ENCODE assay signal across 24 cellular contexts in the genomic region with DNA sequence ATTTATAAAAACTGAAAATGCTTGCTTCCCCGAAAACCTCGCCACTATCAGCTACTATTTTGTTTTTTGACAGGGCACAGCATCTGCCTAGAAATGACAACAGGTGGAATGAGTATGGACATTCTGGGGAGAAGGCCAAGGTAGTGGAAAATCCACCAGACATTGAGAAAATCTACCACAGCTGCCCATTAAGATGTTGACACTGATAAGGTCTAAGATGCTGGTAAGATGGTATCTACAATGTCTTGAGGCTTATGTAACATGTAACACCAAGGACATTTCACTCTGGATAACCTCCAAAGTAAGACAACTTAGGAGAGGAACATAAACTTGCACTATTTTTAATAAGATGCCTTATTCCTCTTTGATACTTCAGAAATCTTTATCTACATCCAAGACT.
A peak's percentile ranks its signal among the peaks of the same experiment; 100 is the strongest.
DNase-seq lines count a peak whose midpoint lies in the region; ATAC-seq, FAIRE-seq and TF ChIP-seq lines count a peak whose summit lies in the region.
"Had no signal": no experiment of that assay in that cellular context is flagged by ENCODE, and none has a peak within 500 bp of the region (broad histone marks: within the 10 kb centered on the region; RNA-seq: fewer than 3 reads in every experiment).

No MANE protein-coding gene starts in this region.

- no peaks in the 10 kb centered on the region for H3K27me3 Mint-ChIP-seq in astrocyte (ENCODE audit: low read depth, unreplicated experiment)
- H3K27me3 Mint-ChIP-seq: B cell; CD4-positive, alpha-beta T cell had no signal

- H2BK120ac ChIP-seq in trophoblast cell (ENCODE audit: insufficient read depth, low read length, poor library complexity), result no peak overlapping the region

- TF ChIP-seq EP300 in SK-N-SH (IDR thresholded peaks at IDR 0.05; ENCODE audit: borderline replicate concordance in 1 of 2, low read depth in 1 of 2, low read length in 1 of 2), result peak in 1 of 2 experiments; percentile 54; a peak in 1 of 4 replicates

- H3K27me3 ChIP-seq in SK-N-SH (ENCODE audit: insufficient read depth) (no peaks in the 10 kb centered on the region), astrocyte (ENCODE audit: insufficient read depth, low read length) (no peaks in the 10 kb centered on the region), trophoblast cell (ENCODE audit: insufficient read depth, low read length) (no peaks in the 10 kb centered on the region)
- H3K27me3 ChIP-seq: BLaER1 treated with 17β-estradiol and CSF1 and Interleukin-3, amounts not matched to agents 10 nM and 100 nM had no signal

- peaks cover 1% of the 10 kb centered on the region for H3K4me1 Mint-ChIP-seq in astrocyte (ENCODE audit: low read depth, unreplicated experiment)
- H3K4me1 Mint-ChIP-seq: B cell had no signal

- no peak overlapping the region for H4K91ac ChIP-seq in trophoblast cell (ENCODE audit: low read depth, low read length)

- ATAC-seq in SK-N-SH treated with all-trans-retinoic acid at 6 μM for 48 hours, result no peak
- no peak for ATAC-seq in GM18861 (IDR thresholded peaks at IDR 0.05; ENCODE audit: unreplicated experiment)
- ATAC-seq: A549; CD8-positive, alpha-beta T cell had no signal

- H3K4me3 Mint-ChIP-seq in astrocyte (ENCODE audit: unreplicated experiment), result no peak overlapping the region
- H3K4me3 Mint-ChIP-seq: B cell; CD4-positive, alpha-beta T cell; CD8-positive, alpha-beta T cell had no signal

- no peak overlapping the region for H2AFZ ChIP-seq in SK-N-SH (ENCODE audit: low read depth)
- no peak overlapping the region for H2AFZ ChIP-seq in astrocyte (ENCODE audit: low read depth, low read length)
- H2AFZ ChIP-seq in trophoblast cell (ENCODE audit: insufficient read depth, low read length, poor library complexity), result no peak overlapping the region

- POLR2A ChIA-PET in SK-N-SH (lab: Yijun Ruan, JAX), result no interaction called here

- CTCF ChIA-PET in SK-N-SH (lab: Yijun Ruan, JAX), result no interaction called here

- H3K4me2 ChIP-seq in SK-N-SH (no peak overlapping the region), astrocyte (ENCODE audit: low read length) (no peak overlapping the region), trophoblast cell (ENCODE audit: low read length) (no peak overlapping the region)
- H3K4me2 ChIP-seq: A549; BLaER1 treated with 17β-estradiol and CSF1 and Interleukin-3, amounts not matched to agents 10 nM and 100 nM had no signal

- FAIRE-seq in astrocyte (lab: Jason Lieb, UNC), result peak; percentile 55
- FAIRE-seq: A549, D721Med, G401.6, GM12891, GM19239 had no signal

- no peak overlapping the region for H4K12ac ChIP-seq in trophoblast cell (ENCODE audit: low read depth, low read length)

- no peak overlapping the region for H3K4ac ChIP-seq in trophoblast cell (ENCODE audit: low read depth, low read length)

- TF ChIP-seq CTCF in SK-N-SH (IDR thresholded peaks at IDR 0.05) (no peak), astrocyte (IDR thresholded peaks at IDR 0.05; ENCODE audit: insufficient read depth, low read depth, low read length) (no peak)

- H3K18ac ChIP-seq in trophoblast cell (ENCODE audit: low read length), result no peak overlapping the region

- H3K23ac ChIP-seq in trophoblast cell (ENCODE audit: low read length), result no peak overlapping the region

- no peak overlapping the region for H2AK5ac ChIP-seq in trophoblast cell (ENCODE audit: low read length)

- H4K8ac ChIP-seq in trophoblast cell (ENCODE audit: low read depth, low read length), result no peak overlapping the region

- H3K9ac ChIP-seq in SK-N-SH (no peak overlapping the region), astrocyte (ENCODE audit: low read length) (no peak overlapping the region), trophoblast cell (ENCODE audit: low read length) (no peak overlapping the region)
- H3K9ac ChIP-seq: BLaER1 treated with 17β-estradiol and CSF1 and Interleukin-3, amounts not matched to agents 10 nM and 100 nM had no signal

- H3K4me1 ChIP-seq in SK-N-SH (ENCODE audit: control insufficient read depth in 1 of 2, insufficient read depth in 2 of 2, low read depth in 1 of 2, low read length in 1 of 2) (peaks cover 7 to 34% of the 10 kb centered on the region in 2 experiments), astrocyte (ENCODE audit: insufficient read depth, low read length) (peaks cover 15% of the 10 kb centered on the region), trophoblast cell (ENCODE audit: control insufficient read depth in 1 of 2, insufficient read depth in 2 of 2, low read length in 2 of 2) (no peaks in the 10 kb centered on the region)

- H3K27ac ChIP-seq in SK-N-SH (ENCODE audit: low read depth in 2 of 2, low read length in 1 of 2) (peak overlapping the region in 1 of 2 experiments; percentile 27; a peak in 1 of 4 replicates), astrocyte (ENCODE audit: low read depth, low read length) (no peak overlapping the region), trophoblast cell (ENCODE audit: low read depth, low read length) (no peak overlapping the region)
- H3K27ac ChIP-seq: 22Rv1; BLaER1 treated with 17β-estradiol and CSF1 and Interleukin-3, amounts not matched to agents 10 nM and 100 nM; C4-2B had no signal

- no peaks in the 10 kb centered on the region for H3K79me1 ChIP-seq in trophoblast cell (ENCODE audit: low read length)

- H3K36me3 ChIP-seq in SK-N-SH (replicated peaks in 1 of 2; ENCODE audit: control insufficient read depth in 1 of 2, insufficient read depth in 2 of 2, low read length in 1 of 2), result peaks cover 6 to 29% of the 10 kb centered on the region in 2 experiments
- H3K36me3 ChIP-seq in astrocyte (ENCODE audit: insufficient read depth, low read length), result no peaks in the 10 kb centered on the region
- H3K36me3 ChIP-seq in trophoblast cell (ENCODE audit: control insufficient read depth in 1 of 2, insufficient read depth in 2 of 2, low read length in 2 of 2), result no peaks in the 10 kb centered on the region

- H3K4me3 ChIP-seq in SK-N-SH (ENCODE audit: low read depth in 2 of 2, low read length in 1 of 2), result no peak overlapping the region
- H3K4me3 ChIP-seq in astrocyte (ENCODE audit: insufficient read depth, low read depth, low read length), result no peak overlapping the region
- no peak overlapping the region for H3K4me3 ChIP-seq in trophoblast cell (ENCODE audit: low read depth, low read length)
- H3K4me3 ChIP-seq: A549; BLaER1 treated with 17β-estradiol and CSF1 and Interleukin-3, amounts not matched to agents 10 nM and 100 nM had no signal

- WGBS in SK-N-SH (ENCODE audit: low lambda C conversion rate), result 99% methylated on average over 2 of the region's 2 CpGs
- no CpG with 5 or more reads among the region's 2 CpGs for WGBS in trophoblast cell (ENCODE audit: extremely low coverage, insufficient coverage, insufficient read length)

- H3K14ac ChIP-seq in trophoblast cell (ENCODE audit: low read length), result no peak overlapping the region

- H3F3A ChIP-seq in SK-N-SH (replicated peaks; ENCODE audit: insufficient read depth), result peaks cover 27% of the 10 kb centered on the region

- no peaks in the 10 kb centered on the region for H3K79me2 ChIP-seq in SK-N-SH (ENCODE audit: insufficient read depth)
- no peaks in the 10 kb centered on the region for H3K79me2 ChIP-seq in astrocyte (ENCODE audit: insufficient read depth, low read length)
- H3K79me2 ChIP-seq in trophoblast cell (ENCODE audit: control insufficient read depth, insufficient read depth, low read length, poor library complexity), result no peaks in the 10 kb centered on the region

- H3K9me3 ChIP-seq in SK-N-SH, result no peaks in the 10 kb centered on the region
- H3K9me3 ChIP-seq in astrocyte (ENCODE audit: insufficient read depth, low read depth, low read length), result no peaks in the 10 kb centered on the region
- no peaks in the 10 kb centered on the region for H3K9me3 ChIP-seq in trophoblast cell (ENCODE audit: insufficient read depth, low read depth, low read length)
- H3K9me3 ChIP-seq: A549, Caco-2 had no signal

- H3K36me3 Mint-ChIP-seq in astrocyte (ENCODE audit: low read depth, unreplicated experiment), result no peaks in the 10 kb centered on the region

- H2BK5ac ChIP-seq in trophoblast cell (ENCODE audit: low read depth, low read length, poor library complexity), result no peak overlapping the region

- H3K9me3 Mint-ChIP-seq in astrocyte (ENCODE audit: unreplicated experiment), result no peaks in the 10 kb centered on the region
- H3K9me3 Mint-ChIP-seq: CD4-positive, alpha-beta T cell; CD8-positive, alpha-beta T cell had no signal

- no peaks in the 10 kb centered on the region for H3K9me2 ChIP-seq in SK-N-SH

- no peak overlapping the region for H3K27ac Mint-ChIP-seq in astrocyte (ENCODE audit: unreplicated experiment)
- H3K27ac Mint-ChIP-seq: B cell; CD4-positive, alpha-beta T cell; CD8-positive, alpha-beta T cell had no signal

- DNase-seq in SK-N-SH (no peak), RPMI7951 (ENCODE audit: low read depth) (peak; percentile 7), astrocyte (ENCODE audit: low read depth) (no peak), trophoblast cell (peak; percentile 0 to 59)
- DNase-seq in activated naive CD4-positive, alpha-beta T cell (lab: John Stamatoyannopoulos, UW), result no peak
- DNase-seq in stimulated activated CD4-positive, alpha-beta T cell treated with anti-CD3 and anti-CD28 coated beads, Interleukin-4, amount 100 ng/mL, for 1 hour, result no peak
- DNase-seq: AML-193; Caco-2; Calu3; CD4-positive, alpha-beta T cell; CD8-positive, alpha-beta T cell; DMS79 treated with DMSO at 0.1 percent for 48 hours; GF-D8 had no signal

- no peak overlapping the region for H2BK12ac ChIP-seq in trophoblast cell (ENCODE audit: low read length)

- H4K20me1 ChIP-seq in SK-N-SH (ENCODE audit: insufficient read depth), result no peaks in the 10 kb centered on the region
- H4K20me1 ChIP-seq in astrocyte (ENCODE audit: insufficient read depth, low read length), result no peaks in the 10 kb centered on the region
- H4K20me1 ChIP-seq: BLaER1 treated with 17β-estradiol and CSF1 and Interleukin-3, amounts not matched to agents 10 nM and 100 nM had no signal

- TF ChIP-seq RAD21 in SK-N-SH (IDR thresholded peaks at IDR 0.05; ENCODE audit: low read length), result no peak

TF ChIP-seq in SK-N-SH, 30 proteins besides CTCF, POLR2A, EP300 and RAD21 (continues in another document):
- TF ChIP-seq SIN3A (IDR thresholded peaks at IDR 0.05; ENCODE audit: borderline replicate concordance, low read depth, low read length) (no peak), RCOR1 (IDR thresholded peaks at IDR 0.05; ENCODE audit: low read length) (no peak), TAF1 (IDR thresholded peaks at IDR 0.05; ENCODE audit: borderline replicate concordance, low read depth, low read length) (no peak), TCF12 (IDR thresholded peaks at IDR 0.05) (peak; percentile 84), YY1 (IDR thresholded peaks at IDR 0.05; ENCODE audit: low read depth) (no peak), SMC3 (IDR thresholded peaks at IDR 0.05; ENCODE audit: low read depth, low read length) (no peak)

TF ChIP-seq in SK-N-SH treated with all-trans-retinoic acid at 6 μM for 48 hours, 23 proteins besides CTCF, POLR2A, EP300 and RAD21 (continues in another document):
- no peak for TF ChIP-seq ZNF8 (CRISPR knock-in tag; IDR thresholded peaks at IDR 0.05)
- no peak for TF ChIP-seq RARB (CRISPR knock-in tag; IDR thresholded peaks at IDR 0.05)
- TF ChIP-seq ESRRG (CRISPR knock-in tag; IDR thresholded peaks at IDR 0.05), result no peak
- no peak for TF ChIP-seq GLIS3 (CRISPR knock-in tag; IDR thresholded peaks at IDR 0.05)

Comparison
In these comparisons a context has a peak if more than half of its experiments do, and no peak if none do; other contexts are left out.
1. DNase-seq: peak in RPMI7951 (single experiment) and trophoblast cell (2 of 2); none in SK-N-SH (single experiment), astrocyte (single experiment), activated naive CD4-positive, alpha-beta T cell (0 of 4) and stimulated activated CD4-positive, alpha-beta T cell treated with anti-CD3 and anti-CD28 coated beads, Interleukin-4, amount 100 ng/mL, for 1 hour (single experiment).